In the genomic region with DNA sequence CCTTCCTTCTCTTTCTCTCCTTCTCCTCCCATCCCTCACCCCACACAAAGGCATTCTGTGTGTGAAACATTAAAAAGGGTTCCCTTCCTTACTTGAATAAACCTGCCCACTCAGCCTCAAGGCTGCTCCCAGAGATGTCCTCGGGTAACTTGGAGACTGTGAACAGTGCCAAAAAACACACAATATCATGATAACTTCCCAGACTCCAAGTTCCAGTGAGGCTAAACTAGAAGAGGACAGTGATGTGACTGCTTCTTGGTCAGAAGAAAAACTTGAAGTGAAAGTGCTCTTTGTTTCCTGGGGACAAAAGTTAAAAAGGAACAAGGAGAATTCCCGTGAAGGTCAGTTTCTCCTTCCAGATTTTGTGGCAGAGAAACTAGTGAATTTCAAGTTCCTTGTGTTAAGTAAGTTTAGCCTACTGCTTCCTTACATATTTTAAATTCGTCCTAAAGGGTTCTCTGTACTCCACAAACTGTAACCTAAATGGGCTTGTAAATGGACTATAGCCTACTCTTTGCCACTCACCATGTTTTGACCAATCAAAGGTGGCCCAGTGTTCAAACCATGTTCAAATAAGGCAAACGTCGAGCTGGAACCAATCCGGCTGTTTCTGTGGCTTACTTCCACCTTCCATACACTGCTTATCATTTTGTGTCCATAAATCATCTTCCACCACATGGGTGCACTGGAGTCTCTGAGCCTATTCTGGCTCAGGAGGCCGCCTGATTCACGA, we compare ENCODE assay signal across 1 cellular context.
TF ChIP-seq lines count a peak whose summit lies in the region.

No MANE protein-coding gene starts in this region.

TF ChIP-seq in K562, 482 proteins besides CTCF, POLR2A, EP300 and RAD21 (continued from another document):
- TF ChIP-seq CBX3 (IDR thresholded peaks at IDR 0.05; ENCODE audit: borderline replicate concordance in 1 of 2, low read length in 2 of 2) (peak in 1 of 2 experiments; percentile 64; a peak in 1 of 3 replicates), TGIF2 (CRISPR knock-in tag; IDR thresholded peaks at IDR 0.05) (no peak), E2F6 (IDR thresholded peaks at IDR 0.05; ENCODE audit: borderline replicate concordance in 1 of 2, extremely low read depth in 1 of 2, insufficient read depth in 1 of 2, insufficient read length in 1 of 2, low read depth in 1 of 2, low read length in 1 of 2, poor library complexity in 1 of 2, severe bottlenecking in 1 of 2) (peak in 1 of 2 experiments; percentile 52), NFYB (IDR thresholded peaks at IDR 0.05; ENCODE audit: extremely low read depth, insufficient read length) (peak; percentile 62), POLR2AphosphoS5 (IDR thresholded peaks at IDR 0.05; ENCODE audit: control insufficient read depth, insufficient read depth, low read depth, low read length) (no peak), ZNF395 (CRISPR knock-in tag; IDR thresholded peaks at IDR 0.05) (0 out of 2 replicates have a peak, but pooled peaks have one; percentile 77), LARP7 (IDR thresholded peaks at IDR 0.05) (no peak), TBL1XR1 (IDR thresholded peaks at IDR 0.05; ENCODE audit: low read length in 2 of 2) (no peak), HCFC1 (IDR thresholded peaks at IDR 0.05; ENCODE audit: low read depth, low read length) (no peak), HMGN3 (IDR thresholded peaks at IDR 0.05; ENCODE audit: borderline replicate concordance, extremely low read depth, insufficient read length, low read depth, low read length) (no peak), SRF (CRISPR knock-in tag; IDR thresholded peaks at IDR 0.05) (peak; percentile 41 to 98; a peak in 3 of 4 replicates), ATF3 (IDR thresholded peaks at IDR 0.05) (no peak), ATF3 (CRISPR knock-in tag; conservative IDR thresholded peaks at IDR 0.05) (no peak), TCF3 (CRISPR knock-in tag; IDR thresholded peaks at IDR 0.05) (no peak), BRCA1 (IDR thresholded peaks at IDR 0.05) (no peak), BRCA1 (CRISPR knock-in tag; IDR thresholded peaks at IDR 0.05) (no peak), PHB (CRISPR knock-in tag; IDR thresholded peaks at IDR 0.05) (no peak), NR2C2 (CRISPR knock-in tag; IDR thresholded peaks at IDR 0.05) (no peak), NR2C2 (tag; IDR thresholded peaks at IDR 0.05) (0 out of 2 replicates have a peak, but pooled peaks have one; percentile 25), ATF7 (IDR thresholded peaks at IDR 0.05) (0 out of 2 replicates have a peak, but pooled peaks have one; percentile 26), CHD2 (IDR thresholded peaks at IDR 0.05; ENCODE audit: low read depth, low read length) (no peak), ZNF212 (CRISPR knock-in tag; IDR thresholded peaks at IDR 0.05) (no peak), NONO (IDR thresholded peaks at IDR 0.05; ENCODE audit: low read depth in 2 of 2, low read length in 1 of 2) (no peak), TAF1 (IDR thresholded peaks at IDR 0.05; ENCODE audit: control insufficient read depth, extremely low read depth, insufficient read depth, low read length, severe bottlenecking) (no peak), NFRKB (IDR thresholded peaks at IDR 0.05; ENCODE audit: low read depth) (peak; percentile 38; the same call in 1 of the 2 replicates), LEF1 (IDR thresholded peaks at IDR 0.05) (no peak)
- TF ChIP-seq, protein P1, sequence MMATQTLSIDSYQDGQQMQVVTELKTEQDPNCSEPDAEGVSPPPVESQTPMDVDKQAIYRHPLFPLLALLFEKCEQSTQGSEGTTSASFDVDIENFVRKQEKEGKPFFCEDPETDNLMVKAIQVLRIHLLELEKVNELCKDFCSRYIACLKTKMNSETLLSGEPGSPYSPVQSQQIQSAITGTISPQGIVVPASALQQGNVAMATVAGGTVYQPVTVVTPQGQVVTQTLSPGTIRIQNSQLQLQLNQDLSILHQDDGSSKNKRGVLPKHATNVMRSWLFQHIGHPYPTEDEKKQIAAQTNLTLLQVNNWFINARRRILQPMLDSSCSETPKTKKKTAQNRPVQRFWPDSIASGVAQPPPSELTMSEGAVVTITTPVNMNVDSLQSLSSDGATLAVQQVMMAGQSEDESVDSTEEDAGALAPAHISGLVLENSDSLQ (IDR thresholded peaks at IDR 0.05): peak; percentile 96
- TF ChIP-seq, protein P2, sequence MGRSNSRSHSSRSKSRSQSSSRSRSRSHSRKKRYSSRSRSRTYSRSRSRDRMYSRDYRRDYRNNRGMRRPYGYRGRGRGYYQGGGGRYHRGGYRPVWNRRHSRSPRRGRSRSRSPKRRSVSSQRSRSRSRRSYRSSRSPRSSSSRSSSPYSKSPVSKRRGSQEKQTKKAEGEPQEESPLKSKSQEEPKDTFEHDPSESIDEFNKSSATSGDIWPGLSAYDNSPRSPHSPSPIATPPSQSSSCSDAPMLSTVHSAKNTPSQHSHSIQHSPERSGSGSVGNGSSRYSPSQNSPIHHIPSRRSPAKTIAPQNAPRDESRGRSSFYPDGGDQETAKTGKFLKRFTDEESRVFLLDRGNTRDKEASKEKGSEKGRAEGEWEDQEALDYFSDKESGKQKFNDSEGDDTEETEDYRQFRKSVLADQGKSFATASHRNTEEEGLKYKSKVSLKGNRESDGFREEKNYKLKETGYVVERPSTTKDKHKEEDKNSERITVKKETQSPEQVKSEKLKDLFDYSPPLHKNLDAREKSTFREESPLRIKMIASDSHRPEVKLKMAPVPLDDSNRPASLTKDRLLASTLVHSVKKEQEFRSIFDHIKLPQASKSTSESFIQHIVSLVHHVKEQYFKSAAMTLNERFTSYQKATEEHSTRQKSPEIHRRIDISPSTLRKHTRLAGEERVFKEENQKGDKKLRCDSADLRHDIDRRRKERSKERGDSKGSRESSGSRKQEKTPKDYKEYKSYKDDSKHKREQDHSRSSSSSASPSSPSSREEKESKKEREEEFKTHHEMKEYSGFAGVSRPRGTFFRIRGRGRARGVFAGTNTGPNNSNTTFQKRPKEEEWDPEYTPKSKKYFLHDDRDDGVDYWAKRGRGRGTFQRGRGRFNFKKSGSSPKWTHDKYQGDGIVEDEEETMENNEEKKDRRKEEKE (IDR thresholded peaks at IDR 0.05; ENCODE audit: borderline replicate concordance in 1 of 2, control insufficient read depth in 1 of 2, low read depth in 2 of 2, low read length in 1 of 2): no peak
- TF ChIP-seq, protein P3, sequence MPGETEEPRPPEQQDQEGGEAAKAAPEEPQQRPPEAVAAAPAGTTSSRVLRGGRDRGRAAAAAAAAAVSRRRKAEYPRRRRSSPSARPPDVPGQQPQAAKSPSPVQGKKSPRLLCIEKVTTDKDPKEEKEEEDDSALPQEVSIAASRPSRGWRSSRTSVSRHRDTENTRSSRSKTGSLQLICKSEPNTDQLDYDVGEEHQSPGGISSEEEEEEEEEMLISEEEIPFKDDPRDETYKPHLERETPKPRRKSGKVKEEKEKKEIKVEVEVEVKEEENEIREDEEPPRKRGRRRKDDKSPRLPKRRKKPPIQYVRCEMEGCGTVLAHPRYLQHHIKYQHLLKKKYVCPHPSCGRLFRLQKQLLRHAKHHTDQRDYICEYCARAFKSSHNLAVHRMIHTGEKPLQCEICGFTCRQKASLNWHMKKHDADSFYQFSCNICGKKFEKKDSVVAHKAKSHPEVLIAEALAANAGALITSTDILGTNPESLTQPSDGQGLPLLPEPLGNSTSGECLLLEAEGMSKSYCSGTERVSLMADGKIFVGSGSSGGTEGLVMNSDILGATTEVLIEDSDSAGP (CRISPR knock-in tag; IDR thresholded peaks at IDR 0.05): no peak
- TF ChIP-seq, protein P4, sequence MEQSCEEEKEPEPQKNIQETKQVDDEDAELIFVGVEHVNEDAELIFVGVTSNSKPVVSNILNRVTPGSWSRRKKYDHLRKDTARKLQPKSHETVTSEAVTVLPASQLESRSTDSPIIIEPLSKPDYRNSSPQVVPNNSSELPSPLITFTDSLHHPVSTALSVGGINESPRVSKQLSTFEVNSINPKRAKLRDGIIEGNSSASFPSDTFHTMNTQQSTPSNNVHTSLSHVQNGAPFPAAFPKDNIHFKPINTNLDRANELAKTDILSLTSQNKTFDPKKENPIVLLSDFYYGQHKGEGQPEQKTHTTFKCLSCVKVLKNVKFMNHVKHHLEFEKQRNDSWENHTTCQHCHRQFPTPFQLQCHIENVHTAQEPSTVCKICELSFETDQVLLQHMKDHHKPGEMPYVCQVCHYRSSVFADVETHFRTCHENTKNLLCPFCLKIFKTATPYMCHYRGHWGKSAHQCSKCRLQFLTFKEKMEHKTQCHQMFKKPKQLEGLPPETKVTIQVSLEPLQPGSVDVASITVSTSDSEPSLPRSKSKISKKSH (CRISPR knock-in tag; IDR thresholded peaks at IDR 0.05): no peak
